ENCODE assay signal across 25 cellular contexts in genomic region chr20:59078231-59078630, GRCh38. TPM values are rescaled to one million over a fixed set of nuclear protein-coding genes. Genes with fewer than 3 reads are reported as not detected.
A peak's percentile ranks its signal among the peaks of the same experiment; 100 is the strongest.
DNase-seq lines count a peak whose midpoint lies in the region; ATAC-seq and TF ChIP-seq lines count a peak whose summit lies in the region.
"Had no signal": no experiment of that assay in that cellular context is flagged by ENCODE, and none has a peak within 500 bp of the region (broad histone marks: within the 10 kb centered on the region; RNA-seq: fewer than 3 reads in every experiment).

No MANE protein-coding gene starts in this region.

- H3K27ac ChIP-seq in PC-3 (ENCODE audit: low read length) (no peak overlapping the region), osteoblast (ENCODE audit: low read depth, low read length) (no peak overlapping the region)
- H3K27ac ChIP-seq: prostate gland, sigmoid colon had no signal

- intact Hi-C loops in PC-3 (cut with micrococcal nuclease), result no loop called here

- H3K9me2 ChIP-seq in PC-3 (replicated peaks; ENCODE audit: low read length), result no peaks in the 10 kb centered on the region

- H3K4me2 ChIP-seq in PC-3 (ENCODE audit: low read length) (no peak overlapping the region), osteoblast (ENCODE audit: insufficient read depth, low read length) (no peak overlapping the region)

- no peak overlapping the region for H3K4me3 ChIP-seq in PC-3 (ENCODE audit: low read length)
- H3K4me3 ChIP-seq in osteoblast (ENCODE audit: insufficient read depth, low read length), result no peak overlapping the region
- H3K4me3 ChIP-seq: prostate gland, sigmoid colon had no signal

- H3K4me3 Mint-ChIP-seq in activated T-cell treated with anti-CD3 and anti-CD28 coated beads, Interleukin-2, amount 50 U/mL, for 72 hours, result no peak overlapping the region
- no peak overlapping the region for H3K4me3 Mint-ChIP-seq in stimulated activated naive B cell treated with anti-CD40 and anti-IgM and Interleukin-4, amounts not matched to agents 10 μg/mL and 1 μg/mL and 100 μg/mL, for 72 hours
- H3K4me3 Mint-ChIP-seq: activated B cell treated with CpG ODN at 0.5 μM for 24 hours; stimulated activated memory B cell treated with anti-CD40 and anti-IgM and Interleukin-4, amounts not matched to agents 10 μg/mL and 1 μg/mL and 100 μg/mL, for 72 hours had no signal

- H3K4me1 Mint-ChIP-seq in activated T-cell treated with anti-CD3 and anti-CD28 coated beads, Interleukin-2, amount 50 U/mL, for 72 hours (ENCODE audit: low read depth), result peaks cover 56% of the 10 kb centered on the region
- peaks cover 20 to 37% of the 10 kb centered on the region in 2 donors for H3K4me1 Mint-ChIP-seq in stimulated activated naive B cell treated with anti-CD40 and anti-IgM and Interleukin-4, amounts not matched to agents 10 μg/mL and 1 μg/mL and 100 μg/mL, for 72 hours

- H4K20me1 ChIP-seq in PC-3 (ENCODE audit: low read length) (no peaks in the 10 kb centered on the region), osteoblast (ENCODE audit: insufficient read depth, low read length) (no peaks in the 10 kb centered on the region)

- BruUV-seq in PC-3 (replicated peaks; lab: Mats Ljungman, UMichigan), result no TSS peak

- no peaks in the 10 kb centered on the region for H3K9me3 ChIP-seq in PC-3 (ENCODE audit: low read length)
- no peaks in the 10 kb centered on the region for H3K9me3 ChIP-seq in osteoblast (ENCODE audit: low read depth, low read length)
- H3K9me3 ChIP-seq: prostate gland, sigmoid colon had no signal

- H3K36me3 ChIP-seq in PC-3 (ENCODE audit: low read depth, low read length) (no peaks in the 10 kb centered on the region), osteoblast (ENCODE audit: insufficient read depth, low read length) (no peaks in the 10 kb centered on the region)
- H3K36me3 ChIP-seq: prostate gland, sigmoid colon had no signal

- CTCF ChIA-PET in PC-3 (lab: Charles Lee), result no interaction called here

- TF ChIP-seq CTCF in PC-3 (conservative IDR thresholded peaks at IDR 0.05; ENCODE audit: low read depth, low read length) (no peak), osteoblast (IDR thresholded peaks at IDR 0.05; ENCODE audit: extremely low read depth, low read depth, low read length) (no peak)

- H3K36me3 Mint-ChIP-seq in activated T-cell treated with anti-CD3 and anti-CD28 coated beads, Interleukin-2, amount 50 U/mL, for 72 hours (ENCODE audit: insufficient read depth in 2 of 2), result no peaks in the 10 kb centered on the region
- H3K36me3 Mint-ChIP-seq in stimulated activated naive B cell treated with anti-CD40 and anti-IgM and Interleukin-4, amounts not matched to agents 10 μg/mL and 1 μg/mL and 100 μg/mL, for 72 hours, result no peaks in the 10 kb centered on the region
- H3K36me3 Mint-ChIP-seq: CD14-positive monocyte; naive B cell; stimulated activated memory B cell treated with anti-CD40 and anti-IgM and Interleukin-4, amounts not matched to agents 10 μg/mL and 1 μg/mL and 100 μg/mL, for 72 hours had no signal

- no peaks in the 10 kb centered on the region for H3K9me3 Mint-ChIP-seq in activated T-cell treated with anti-CD3 and anti-CD28 coated beads, Interleukin-2, amount 50 U/mL, for 72 hours
- H3K9me3 Mint-ChIP-seq in stimulated activated naive B cell treated with anti-CD40 and anti-IgM and Interleukin-4, amounts not matched to agents 10 μg/mL and 1 μg/mL and 100 μg/mL, for 72 hours, result no peaks in the 10 kb centered on the region
- H3K9me3 Mint-ChIP-seq: activated B cell treated with CpG ODN at 0.5 μM for 24 hours; naive B cell; stimulated activated memory B cell treated with anti-CD40 and anti-IgM and Interleukin-4, amounts not matched to agents 10 μg/mL and 1 μg/mL and 100 μg/mL, for 72 hours had no signal

- H3F3A ChIP-seq in PC-3 (ENCODE audit: low read length, unreplicated experiment), result no peaks in the 10 kb centered on the region

- no peak overlapping the region for H3K27ac Mint-ChIP-seq in activated T-cell treated with anti-CD3 and anti-CD28 coated beads, Interleukin-2, amount 50 U/mL, for 72 hours
- H3K27ac Mint-ChIP-seq in stimulated activated naive B cell treated with anti-CD40 and anti-IgM and Interleukin-4, amounts not matched to agents 10 μg/mL and 1 μg/mL and 100 μg/mL, for 72 hours, result no peak overlapping the region
- H3K27ac Mint-ChIP-seq: activated B cell treated with CpG ODN at 0.5 μM for 24 hours; stimulated activated memory B cell treated with anti-CD40 and anti-IgM and Interleukin-4, amounts not matched to agents 10 μg/mL and 1 μg/mL and 100 μg/mL, for 72 hours had no signal

- H2AFZ ChIP-seq in PC-3 (ENCODE audit: low read length) (no peak overlapping the region), osteoblast (ENCODE audit: low read length) (no peak overlapping the region)

- H3K27me3 Mint-ChIP-seq in activated T-cell treated with anti-CD3 and anti-CD28 coated beads, Interleukin-2, amount 50 U/mL, for 72 hours (ENCODE audit: low read depth), result peaks cover 54% of the 10 kb centered on the region
- peaks cover 27 to 28% of the 10 kb centered on the region in 2 donors for H3K27me3 Mint-ChIP-seq in stimulated activated naive B cell treated with anti-CD40 and anti-IgM and Interleukin-4, amounts not matched to agents 10 μg/mL and 1 μg/mL and 100 μg/mL, for 72 hours

- ATAC-seq in activated T-cell treated with anti-CD3 and anti-CD28 coated beads, Interleukin-2, amount 50 U/mL, for 72 hours (replicated peaks in 1 of 2), result peak; percentile 67 to 70
- no peak for ATAC-seq in PC-3
- peak; percentile 55 to 61 for ATAC-seq in stimulated activated naive B cell treated with anti-CD40 and anti-IgM and Interleukin-4, amounts not matched to agents 10 μg/mL and 1 μg/mL and 100 μg/mL, for 72 hours (replicated peaks)
- no peak for ATAC-seq in GM19023 (IDR thresholded peaks at IDR 0.05; ENCODE audit: unreplicated experiment)
- ATAC-seq: HepG2; left ventricle myocardium superior; stimulated activated memory B cell treated with anti-CD40 and anti-IgM and Interleukin-4, amounts not matched to agents 10 μg/mL and 1 μg/mL and 100 μg/mL, for 72 hours had no signal

- DNase-seq in activated T-cell treated with anti-CD3 and anti-CD28 coated beads, Interleukin-2, amount 50 U/mL, for 72 hours, result no peak
- DNase-seq in activated T-cell treated with anti-CD3 and anti-CD28 coated beads, Interleukin-2, amount 50 U/mL, for 1 hour, result no peak
- DNase-seq in ELR (ENCODE audit: low read depth), result peak; percentile 50
- peak; percentile 51 for DNase-seq in PC-3
- no peak for DNase-seq in stimulated activated naive B cell treated with anti-CD40 and anti-IgM and Interleukin-4, amounts not matched to agents 10 μg/mL and 1 μg/mL and 100 μg/mL, for 72 hours
- no peak for DNase-seq in osteoblast (ENCODE audit: insufficient read length, low spot score, missing footprints)
- no peak for DNase-seq in OCI-M1 (lab: John Stamatoyannopoulos, UW)
- DNase-seq: activated B cell treated with CpG ODN at 0.5 μM for 24 hours; activated naive CD4-positive, alpha-beta T cell; amygdala; effector memory CD4-positive, alpha-beta T cell; erythroblast; Karpas-422; left ventricle myocardium superior; naive B cell; NCI-H2029 treated with DMSO at 0.1 percent for 48 hours; sigmoid colon; stimulated activated CD4-positive, alpha-beta T cell treated with anti-CD3 and anti-CD28 coated beads, Interleukin-4, amount 100 ng/mL, for 24 hours; T-helper 1 cell had no signal

- no peaks in the 10 kb centered on the region for H3K79me2 ChIP-seq in PC-3 (ENCODE audit: low read length)
- H3K79me2 ChIP-seq in osteoblast (ENCODE audit: insufficient read depth, low read length), result no peaks in the 10 kb centered on the region

- POLR2A ChIA-PET in PC-3 (lab: Charles Lee; ENCODE audit: unreplicated experiment), result no interaction called here

- H3K4me1 ChIP-seq in PC-3 (ENCODE audit: insufficient read depth, low read length) (peaks cover 27% of the 10 kb centered on the region), osteoblast (ENCODE audit: insufficient read depth, low read length) (peaks cover 6% of the 10 kb centered on the region)
- H3K4me1 ChIP-seq: prostate gland, sigmoid colon had no signal

- H3K27me3 ChIP-seq in PC-3 (ENCODE audit: low read length) (peaks cover 24% of the 10 kb centered on the region; the same call in 1 of the 2 replicates), osteoblast (ENCODE audit: insufficient read depth, low read length) (peaks cover 18% of the 10 kb centered on the region)

- no peak overlapping the region for H3K9ac ChIP-seq in PC-3 (ENCODE audit: low read length)

RNA-seq across cellular contexts. Expression of gene PRELID3B, which starts 35.6 kb away (rescaled TPM):
- total RNA-seq in activated T-cell treated with anti-CD3 and anti-CD28 coated beads, Interleukin-2, amount 50 U/mL, for 72 hours, result 100 to 1,000 TPM; 168 to 181 TPM
- total RNA-seq in PC-3 (2014; rRNA removed), result 118 and 181 TPM in 2 replicates
- total RNA-seq in osteoblast, result 68.4 and 72.2 TPM in 2 replicates

RNA-seq across cellular contexts. Expression of gene ATP5F1E, which starts 46.1 kb away (rescaled TPM):
- 10 to 100 TPM; 55.7 to 56.4 TPM for total RNA-seq in activated T-cell treated with anti-CD3 and anti-CD28 coated beads, Interleukin-2, amount 50 U/mL, for 72 hours
- 47.1 and 58.5 TPM in 2 replicates for total RNA-seq in PC-3 (2014; rRNA removed)
- 19.5 and 23.0 TPM in 2 replicates for total RNA-seq in osteoblast

RNA-seq across cellular contexts. Expression of gene TUBB1, which starts 59.0 kb away (rescaled TPM):
- not detected for total RNA-seq in activated T-cell treated with anti-CD3 and anti-CD28 coated beads, Interleukin-2, amount 50 U/mL, for 72 hours
- not detected in 2 replicates for total RNA-seq in PC-3 (2014; rRNA removed)
- not detected in 2 replicates for total RNA-seq in osteoblast
- total RNA-seq: prostate gland, SK-MEL-5 had no signal

Comparison
In these comparisons a context has a peak if more than half of its experiments do, and no peak if none do; other contexts are left out.
1. ATAC-seq: peak in activated T-cell treated with anti-CD3 and anti-CD28 coated beads, Interleukin-2, amount 50 U/mL, for 72 hours (2 of 2) and stimulated activated naive B cell treated with anti-CD40 and anti-IgM and Interleukin-4, amounts not matched to agents 10 μg/mL and 1 μg/mL and 100 μg/mL, for 72 hours (2 of 2); none in PC-3 (single experiment) and GM19023 (single experiment).
2. DNase-seq: peak in ELR (single experiment) and PC-3 (single experiment); none in activated T-cell treated with anti-CD3 and anti-CD28 coated beads, Interleukin-2, amount 50 U/mL, for 72 hours (0 of 2), activated T-cell treated with anti-CD3 and anti-CD28 coated beads, Interleukin-2, amount 50 U/mL, for 1 hour (single experiment), stimulated activated naive B cell treated with anti-CD40 and anti-IgM and Interleukin-4, amounts not matched to agents 10 μg/mL and 1 μg/mL and 100 μg/mL, for 72 hours (single experiment), osteoblast (single experiment) and OCI-M1 (single experiment).